ENCODE assay signal across 20 cellular contexts in the genomic region with DNA sequence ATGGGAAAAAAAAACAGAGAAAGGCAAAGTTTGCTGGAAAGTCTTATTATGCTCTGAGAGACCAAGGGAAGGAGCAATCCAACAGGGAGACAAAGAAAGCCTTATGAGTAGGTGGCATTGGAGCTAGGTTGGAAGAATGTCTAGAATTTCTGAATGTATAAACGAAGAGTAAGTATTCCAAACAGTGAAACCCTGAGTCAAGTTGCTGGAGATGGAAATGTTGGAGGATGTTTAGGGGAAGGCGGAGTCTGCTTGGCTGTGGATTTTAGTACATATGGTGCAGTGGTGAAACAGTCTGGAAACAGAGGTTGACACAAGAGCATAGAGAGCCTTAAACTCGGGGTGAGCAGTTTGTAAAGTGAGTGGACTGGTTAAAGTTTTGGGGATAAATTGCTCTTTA.
A peak's percentile ranks its signal among the peaks of the same experiment; 100 is the strongest.
DNase-seq lines count a peak whose midpoint lies in the region; ATAC-seq and TF ChIP-seq lines count a peak whose summit lies in the region.
"Had no signal": no experiment of that assay in that cellular context is flagged by ENCODE, and none has a peak within 500 bp of the region (broad histone marks: within the 10 kb centered on the region; RNA-seq: fewer than 3 reads in every experiment).

No MANE protein-coding gene starts in this region.

- peak overlapping the region; percentile 43 to 69; a peak in 2 of 4 replicates for H4K8ac ChIP-seq in IMR-90 (ENCODE audit: low read depth in 2 of 2, low read length in 2 of 2)

- no peak for TF ChIP-seq POLR2A in IMR-90 (IDR thresholded peaks at IDR 0.05; ENCODE audit: low read depth, low read length)

- H2BK120ac ChIP-seq in IMR-90 (ENCODE audit: low read depth, low read length) = peak overlapping the region; percentile 93

- no peak overlapping the region for H2AK5ac ChIP-seq in IMR-90 (ENCODE audit: low read depth, low read length)

- no peaks in the 10 kb centered on the region for H3K79me1 ChIP-seq in IMR-90 (ENCODE audit: low read depth in 1 of 2, low read length in 2 of 2)

- peak; percentile 46 for DNase-seq in AG04450 (ENCODE audit: low read depth, low spot score)
- DNase-seq in IMR-90 = peak; percentile 61
- peak; percentile 0 for DNase-seq in SK-MEL-5 (ENCODE audit: low read depth, low spot score)
- peak; percentile 24 for DNase-seq in foreskin melanocyte
- no peak for DNase-seq in dorsolateral prefrontal cortex
- no peak for DNase-seq in RKO (ENCODE audit: low spot score)
- no peak for DNase-seq in foreskin keratinocyte
- DNase-seq: AML-193; BE2C; Caco-2; CD4-positive, alpha-beta T cell; CD8-positive, alpha-beta memory T cell; DMS153; DND-41; GM23248; H9 had no signal

- in situ Hi-C loops in IMR-90 (cut with MboI; ENCODE audit: low sequenced_read_pairs) (no loop called here), SK-MEL-5 (cut with HindIII; ENCODE audit: low pct_unique_long_range_greater_than_20kb, low sequenced_read_pairs) (no loop called here)

- POLR2A ChIA-PET in AG04450 (lab: Yijun Ruan, JAX) = no interaction called here
- POLR2A ChIA-PET in IMR-90 (lab: Charles Lee; ENCODE audit: unreplicated experiment) = interaction anchor here (0.6 kb wide), 1 partner anchor 259 kb away, joined by 3 read pairs; no protein-coding TSS in a partner anchor

- 42% methylated on average over 2 of the region's 3 CpGs; no CpG with 5 or more reads in 1 of the 2 experiments for WGBS in IMR-90 (ENCODE audit: extremely low coverage in 2 of 2, insufficient read length in 1 of 2), 2 experiments

- H3K9me1 ChIP-seq in IMR-90 (ENCODE audit: insufficient read depth, low read length) = no peaks in the 10 kb centered on the region

- H3K27me3 ChIP-seq in AG04450 (ENCODE audit: control insufficient read depth, insufficient read depth, low read length) (no peaks in the 10 kb centered on the region), IMR-90 (ENCODE audit: control insufficient read depth, insufficient read depth, low read length) (no peaks in the 10 kb centered on the region), dorsolateral prefrontal cortex (peaks cover 0 to 3% (median 0%) of the 10 kb centered on the region in 45 donors), foreskin keratinocyte (no peaks in the 10 kb centered on the region)
- H3K27me3 ChIP-seq: BE2C; BLaER1 treated with 17β-estradiol and CSF1 and Interleukin-3, amounts not matched to agents 10 nM and 100 nM had no signal

- H2BK20ac ChIP-seq in IMR-90 (ENCODE audit: low read depth, low read length) = peak overlapping the region; percentile 89

- CTCF ChIA-PET in AG04450 (lab: Charles Lee) (interaction anchor here (0.9 kb wide), 1 partner anchor 316 kb away, joined by 3 read pairs; no protein-coding TSS in a partner anchor), IMR-90 (lab: Yijun Ruan, JAX) (interaction anchor here (0.6 kb wide), 1 partner anchor 47 kb away, joined by 3 read pairs; no protein-coding TSS in a partner anchor)

- H3K4me1 ChIP-seq in IMR-90 (ENCODE audit: control insufficient read depth, insufficient read depth, low read length) (peaks cover 5% of the 10 kb centered on the region; the same call in 1 of the 2 replicates), foreskin keratinocyte (no peaks in the 10 kb centered on the region)
- H3K4me1 ChIP-seq: BE2C; BLaER1 treated with 17β-estradiol and CSF1 and Interleukin-3, amounts not matched to agents 10 nM and 100 nM; Caco-2 had no signal

- peak overlapping the region; percentile 91; the same call in 1 of the 2 replicates for H3K4ac ChIP-seq in IMR-90 (ENCODE audit: low read depth, low read length)

- H3K4me3 ChIP-seq in AG04450 (ENCODE audit: low read depth, low read length) (no peak overlapping the region), IMR-90 (ENCODE audit: insufficient read depth, low read depth, low read length) (no peak overlapping the region), dorsolateral prefrontal cortex (no peak overlapping the region)
- H3K4me3 ChIP-seq: BLaER1 treated with 17β-estradiol and CSF1 and Interleukin-3, amounts not matched to agents 10 nM and 100 nM; GM23248 had no signal

- intact Hi-C loops in IMR-90 (cut with micrococcal nuclease) = no loop called here
- intact Hi-C loops in dorsolateral prefrontal cortex (cut with DNase I) = no loop called here

- no TSS peak for BruUV-seq in IMR-90 (replicated peaks; lab: Mats Ljungman, UMichigan)

- 0 out of 2 replicates have a peak overlapping the region, but pooled peaks have one; percentile 56 for H3K23ac ChIP-seq in IMR-90 (ENCODE audit: low read depth, low read length)

- no peak overlapping the region for H3K9ac ChIP-seq in IMR-90 (ENCODE audit: low read depth, low read length)
- H3K9ac ChIP-seq: BLaER1 treated with 17β-estradiol and CSF1 and Interleukin-3, amounts not matched to agents 10 nM and 100 nM; GM23248 had no signal

- ATAC-seq in IMR-90 (ENCODE audit: low read depth) (peak; percentile 95), GM21390 (IDR thresholded peaks at IDR 0.05; ENCODE audit: unreplicated experiment) (no peak), foreskin keratinocyte (no peak)
- ATAC-seq: HCT116 had no signal

- H4K91ac ChIP-seq in IMR-90 (ENCODE audit: insufficient read depth, low read depth, low read length) = peak overlapping the region; percentile 88; the same call in 1 of the 2 replicates

- peak overlapping the region; percentile 47 for H2BK5ac ChIP-seq in IMR-90 (ENCODE audit: low read depth, low read length, poor library complexity, severe bottlenecking)

- 0 out of 2 replicates have a peak overlapping the region, but pooled peaks have one; percentile 98 for H4K5ac ChIP-seq in IMR-90 (ENCODE audit: low read depth, low read length)

- H3K36me3 ChIP-seq in IMR-90 (ENCODE audit: control insufficient read depth, insufficient read depth, low read length) = no peaks in the 10 kb centered on the region
- H3K36me3 ChIP-seq: BE2C; BLaER1 treated with 17β-estradiol and CSF1 and Interleukin-3, amounts not matched to agents 10 nM and 100 nM had no signal

- H3K9me3 ChIP-seq in AG04450 (ENCODE audit: control insufficient read depth, insufficient read depth, low read length) (peaks cover 3% of the 10 kb centered on the region; the same call in 1 of the 2 replicates), IMR-90 (ENCODE audit: control insufficient read depth, insufficient read depth, low read length) (peaks cover 2% of the 10 kb centered on the region)
- H3K9me3 ChIP-seq: BE2C had no signal

- no peak overlapping the region for H2AK9ac ChIP-seq in IMR-90 (replicated peaks; ENCODE audit: low read depth, low read length, poor library complexity)

- peak overlapping the region; percentile 40 for H3K27ac ChIP-seq in AG04450 (ENCODE audit: low read depth, low read length)
- H3K27ac ChIP-seq in IMR-90 (ENCODE audit: insufficient read depth, low read length) = peak overlapping the region; percentile 91; the same call in 1 of the 2 replicates
- no peak overlapping the region for H3K27ac ChIP-seq in dorsolateral prefrontal cortex
- no peak overlapping the region for H3K27ac ChIP-seq in foreskin keratinocyte
- H3K27ac ChIP-seq: 22Rv1; BLaER1 treated with 17β-estradiol and CSF1 and Interleukin-3, amounts not matched to agents 10 nM and 100 nM; GM23248 had no signal

- TF ChIP-seq CTCF in AG04450 (IDR thresholded peaks at IDR 0.05; ENCODE audit: low read depth, low read length) (no peak), IMR-90 (conservative IDR thresholded peaks at IDR 0.05; ENCODE audit: low read depth, low read length) (no peak), dorsolateral prefrontal cortex (IDR thresholded peaks at IDR 0.05 in 54 of 56, conservative IDR thresholded peaks at IDR 0.05 in 2 of 56; ENCODE audit: low read depth in 1 of 56, partially characterized antibody in 56 of 56) (no peak), foreskin keratinocyte (conservative IDR thresholded peaks at IDR 0.05) (no peak)

- peak overlapping the region; percentile 85; the same call in 1 of the 2 replicates for H3K18ac ChIP-seq in IMR-90 (ENCODE audit: low read depth, low read length)

- no peak for TF ChIP-seq RAD21 in IMR-90 (IDR thresholded peaks at IDR 0.05; ENCODE audit: low read length)

- no peak overlapping the region for H2AFZ ChIP-seq in IMR-90 (replicated peaks; ENCODE audit: low read length, poor library complexity)
- H2AFZ ChIP-seq: GM23248 had no signal

- no peak overlapping the region for H3K14ac ChIP-seq in IMR-90 (replicated peaks; ENCODE audit: low read depth, low read length)

- no peak overlapping the region for H2BK15ac ChIP-seq in IMR-90 (ENCODE audit: low read depth, low read length)

- no peak overlapping the region for H3K4me2 ChIP-seq in IMR-90 (ENCODE audit: low read depth, low read length)
- H3K4me2 ChIP-seq: BLaER1 treated with 17β-estradiol and CSF1 and Interleukin-3, amounts not matched to agents 10 nM and 100 nM had no signal

- dilution Hi-C loops in IMR-90 (cut with HindIII; ENCODE audit: low sequenced_read_pairs, unreplicated experiment) = no loop called here

- H4K20me1 ChIP-seq in IMR-90 (ENCODE audit: insufficient read depth, low read length) = no peaks in the 10 kb centered on the region
- H4K20me1 ChIP-seq: BLaER1 treated with 17β-estradiol and CSF1 and Interleukin-3, amounts not matched to agents 10 nM and 100 nM had no signal

- H3K56ac ChIP-seq in IMR-90 (ENCODE audit: extremely low read depth, insufficient read depth, low read length) = peak overlapping the region; percentile 42

TF ChIP-seq in IMR-90, 13 proteins besides CTCF, POLR2A, EP300 and RAD21 (continues in another document):
- TF ChIP-seq RFX5 (IDR thresholded peaks at IDR 0.05; ENCODE audit: low read depth, low read length) (no peak), MAZ (IDR thresholded peaks at IDR 0.05; ENCODE audit: borderline replicate concordance, low read depth, low read length) (no peak), USF2 (IDR thresholded peaks at IDR 0.05; ENCODE audit: low read depth, low read length) (no peak), MXI1 (IDR thresholded peaks at IDR 0.05; ENCODE audit: borderline replicate concordance, low read depth, low read length) (no peak), SMC3 (IDR thresholded peaks at IDR 0.05; ENCODE audit: low read depth, low read length) (no peak), CHD1 (IDR thresholded peaks at IDR 0.05; ENCODE audit: low read depth, low read length) (no peak), CEBPB (IDR thresholded peaks at IDR 0.05; ENCODE audit: low read depth, low read length) (no peak), FOS (IDR thresholded peaks at IDR 0.05; ENCODE audit: low read depth, low read length) (no peak), RCOR1 (IDR thresholded peaks at IDR 0.05; ENCODE audit: insufficient replicate concordance, low read length) (no peak), MAFK (IDR thresholded peaks at IDR 0.05; ENCODE audit: low read depth, low read length) (no peak)

Comparison
In these comparisons a context has a peak if more than half of its experiments do, and no peak if none do; other contexts are left out.
1. DNase-seq: peak in AG04450 (single experiment), IMR-90 (single experiment), SK-MEL-5 (single experiment) and foreskin melanocyte (single experiment); none in dorsolateral prefrontal cortex (0 of 10), RKO (single experiment) and foreskin keratinocyte (0 of 2).
2. H3K27ac ChIP-seq: peak in AG04450 (single experiment) and IMR-90 (single experiment); none in dorsolateral prefrontal cortex (0 of 59) and foreskin keratinocyte (single experiment).